Comparison of ENCODE assay signal across 17 cellular contexts in genomic region chr18:78979058-78979680, GRCh38. TPM values are rescaled to one million over a fixed set of nuclear protein-coding genes. Genes with fewer than 3 reads are reported as not detected.
DNase-seq lines count a peak whose midpoint lies in the region; ATAC-seq, FAIRE-seq and TF ChIP-seq lines count a peak whose summit lies in the region.
"Had no signal": no experiment of that assay in that cellular context is flagged by ENCODE, and none has a peak within 500 bp of the region (broad histone marks: within the 10 kb centered on the region; RNA-seq: fewer than 3 reads in every experiment).

No MANE protein-coding gene starts in this region.

- DNase-seq in stimulated activated CD4-positive, alpha-beta T cell treated with anti-CD3 and anti-CD28 coated beads, Interleukin-15, amount 100 ng/mL, for 24 hours, result peak; percentile 9
- no peak for DNase-seq in stimulated activated CD4-positive, alpha-beta T cell treated with anti-CD3 and anti-CD28 coated beads, Interleukin-1b, Interleukin-23, amount 100 ng/mL, for 48 hours
- DNase-seq in H1 (ENCODE audit: low read depth in 1 of 2, low spot score in 2 of 2) (peak in 1 of 2 experiments; percentile 77), mesendoderm (peak; percentile 66), osteocyte (ENCODE audit: extremely low spot score, unreplicated experiment) (no peak), glomerular visceral epithelial cell (ENCODE audit: extremely low spot score) (no peak), transverse colon (no peak)
- DNase-seq: activated CD4-positive, alpha-beta T cell treated with anti-CD3 and anti-CD28 coated beads, Interleukin-2, amount 50 U/mL, for 1 hour; KBM-7; lower lobe of right lung; pancreas; PC-9; stimulated activated CD4-positive, alpha-beta T cell treated with anti-CD3 and anti-CD28 coated beads, Interleukin-2, amount 100 ng/mL, for 24 hours; T-helper 2 cell had no signal

- no peak for TF ChIP-seq CTCF in H1 (IDR thresholded peaks at IDR 0.05; ENCODE audit: control extremely low read depth in 1 of 3, insufficient read depth in 1 of 3, low read depth in 1 of 3, low read length in 3 of 3)
- TF ChIP-seq CTCF in osteocyte (IDR thresholded peaks at IDR 0.05), result no peak
- TF ChIP-seq CTCF in transverse colon (IDR thresholded peaks at IDR 0.05), result no peak

- POLR2A ChIA-PET in H1 (lab: Charles Lee; ENCODE audit: partially characterized antibody), result no interaction called here

- H2BK120ac ChIP-seq in H1 (replicated peaks; ENCODE audit: low read depth, low read length) (no peak overlapping the region), mesendoderm (ENCODE audit: low read depth, low read length) (no peak overlapping the region)

- no peak overlapping the region for H3K14ac ChIP-seq in H1 (ENCODE audit: insufficient read length)

- H3K4me2 ChIP-seq in H1 (ENCODE audit: insufficient read depth in 1 of 2, low read depth in 2 of 2, low read length in 2 of 2), result peak overlapping the region; percentile 65 to 92
- H3K4me2 ChIP-seq in mesendoderm (ENCODE audit: low read length), result peak overlapping the region; percentile 67
- H3K4me2 ChIP-seq: PC-9 had no signal

- no peak overlapping the region for H2AK5ac ChIP-seq in H1 (ENCODE audit: low read depth, low read length)
- no peak overlapping the region for H2AK5ac ChIP-seq in mesendoderm (ENCODE audit: low read length)

- H3K4ac ChIP-seq in H1 (replicated peaks; ENCODE audit: insufficient read length, low read depth, low read length) (no peak overlapping the region), mesendoderm (ENCODE audit: low read depth, low read length) (peak overlapping the region; percentile 92)

- no peaks in the 10 kb centered on the region for H3K9me3 ChIP-seq in H1 (ENCODE audit: insufficient read depth in 2 of 2, low read depth in 1 of 2, low read length in 1 of 2)
- no peaks in the 10 kb centered on the region for H3K9me3 ChIP-seq in transverse colon
- H3K9me3 ChIP-seq: lower lobe of right lung, pancreas had no signal

- no peak overlapping the region for H2AFZ ChIP-seq in H1 (ENCODE audit: low read length)
- H2AFZ ChIP-seq: PC-9 had no signal

- TF ChIP-seq EP300 in H1 (IDR thresholded peaks at IDR 0.05; ENCODE audit: borderline replicate concordance in 1 of 2, low read depth in 2 of 2, low read length in 2 of 2) (no peak), transverse colon (IDR thresholded peaks at IDR 0.05; ENCODE audit: low read depth) (no peak)

- H2BK5ac ChIP-seq in H1 (ENCODE audit: low read depth, low read length), result no peak overlapping the region
- no peak overlapping the region for H2BK5ac ChIP-seq in mesendoderm (ENCODE audit: low read length)

- no peaks in the 10 kb centered on the region for H3K79me1 ChIP-seq in H1 (ENCODE audit: low read depth, low read length)
- no peaks in the 10 kb centered on the region for H3K79me1 ChIP-seq in mesendoderm (ENCODE audit: low read length)

- H3K27me3 Mint-ChIP-seq in osteocyte (ENCODE audit: unreplicated experiment), result peaks cover 69% of the 10 kb centered on the region

- no peak for FAIRE-seq in H1 (lab: Jason Lieb, UNC)
- FAIRE-seq: pancreas had no signal

- peak overlapping the region in 2 of 4 experiments; percentile 25 to 58; a peak in 3 of 7 replicates for H3K9ac ChIP-seq in H1 (replicated peaks in 1 of 4; ENCODE audit: extremely low read depth in 1 of 4, low read depth in 3 of 4, low read length in 3 of 4)
- H3K9ac ChIP-seq in mesendoderm (ENCODE audit: low read length), result peak overlapping the region; percentile 64

- H3K79me2 ChIP-seq in H1 (ENCODE audit: control insufficient read depth in 1 of 2, insufficient read depth in 2 of 2, low read length in 2 of 2) (peaks cover 0 to 36% of the 10 kb centered on the region in 2 experiments; a peak in 3 of 4 replicates), mesendoderm (ENCODE audit: control insufficient read depth, insufficient read depth, low read length) (peaks cover 24% of the 10 kb centered on the region)

- H3K18ac ChIP-seq in H1 (ENCODE audit: extremely low read depth, low read length), result no peak overlapping the region
- peak overlapping the region; percentile 99 for H3K18ac ChIP-seq in mesendoderm (ENCODE audit: low read length)

- intact Hi-C loops in transverse colon (cut with DNase I; ENCODE audit: low total_unique reads), result no loop called here

- no peak overlapping the region for H3K27ac Mint-ChIP-seq in osteocyte (ENCODE audit: unreplicated experiment)
- H3K27ac Mint-ChIP-seq: stimulated activated effector memory CD8-positive, alpha-beta T cell treated with anti-CD3 and anti-CD28 coated beads, Interleukin-12 subunit alpha, Interleukin-12 subunit beta, amount 100 ng/mL, for 72 hours had no signal

- no peak overlapping the region for H2BK12ac ChIP-seq in H1 (ENCODE audit: low read depth, low read length)

- H4K8ac ChIP-seq in H1 (ENCODE audit: extremely low read depth, insufficient read depth, low read length) (peak overlapping the region; percentile 75; the same call in 1 of the 2 replicates), mesendoderm (ENCODE audit: low read depth, low read length) (no peak overlapping the region)

- H3K4me1 ChIP-seq in H1 (replicated peaks in 1 of 4; ENCODE audit: control insufficient read depth in 3 of 4, insufficient read depth in 4 of 4, low read length in 3 of 4) (peaks cover 9 to 27% (median 23%) of the 10 kb centered on the region in 4 experiments), mesendoderm (ENCODE audit: control insufficient read depth, low read depth, low read length) (peaks cover 4% of the 10 kb centered on the region), transverse colon (peaks cover 0 to 14% (median 9%) of the 10 kb centered on the region in 4 donors)

- H3K23ac ChIP-seq in H1 (ENCODE audit: insufficient read length), result no peak overlapping the region
- H3K23ac ChIP-seq in mesendoderm (ENCODE audit: low read length), result no peak overlapping the region

- H3K27ac ChIP-seq in H1 (ENCODE audit: low read depth, low read length) (no peak overlapping the region), mesendoderm (ENCODE audit: low read depth, low read length) (peak overlapping the region; percentile 28), transverse colon (no peak overlapping the region)
- H3K27ac ChIP-seq: lower lobe of right lung, pancreas, PC-9 had no signal

- H3K4me3 Mint-ChIP-seq in osteocyte (ENCODE audit: unreplicated experiment), result no peak overlapping the region
- H3K4me3 Mint-ChIP-seq: stimulated activated effector memory CD8-positive, alpha-beta T cell treated with anti-CD3 and anti-CD28 coated beads, Interleukin-12 subunit alpha, Interleukin-12 subunit beta, amount 100 ng/mL, for 72 hours had no signal

- no peak overlapping the region for H2BK20ac ChIP-seq in H1 (ENCODE audit: low read length)

- peaks cover 2% of the 10 kb centered on the region for H3K36me3 Mint-ChIP-seq in osteocyte (ENCODE audit: unreplicated experiment)

- H4K5ac ChIP-seq in H1 (ENCODE audit: insufficient read length, low read depth, low read length) (no peak overlapping the region), mesendoderm (ENCODE audit: low read length) (no peak overlapping the region)

- no peak for TF ChIP-seq RAD21 in H1 (IDR thresholded peaks at IDR 0.05 in 1 of 2, conservative IDR thresholded peaks at IDR 0.05 in 1 of 2; ENCODE audit: low read depth in 2 of 2, low read length in 2 of 2)

- H3K27me3 ChIP-seq in H1 (replicated peaks in 1 of 4; ENCODE audit: control insufficient read depth in 3 of 4, extremely low read depth in 1 of 4, insufficient read depth in 3 of 4, low read length in 3 of 4) (peaks cover 34 to 48% (median 44%) of the 10 kb centered on the region in 4 experiments), mesendoderm (ENCODE audit: insufficient read depth, low read length, poor library complexity) (peaks cover 27% of the 10 kb centered on the region), transverse colon (peaks cover 93% of the 10 kb centered on the region)

- TF ChIP-seq POLR2A in H1 (IDR thresholded peaks at IDR 0.05; ENCODE audit: control extremely low read depth in 1 of 2, low read depth in 2 of 2, low read length in 2 of 2) (no peak), transverse colon (IDR thresholded peaks at IDR 0.05) (no peak)

- H3K23me2 ChIP-seq in H1 (ENCODE audit: low read depth, low read length), result peaks cover 27% of the 10 kb centered on the region

- in situ Hi-C loops in transverse colon (cut with MboI; ENCODE audit: low pct_ligation_motif_present in 1 of 4, low pct_unique_long_range_greater_than_20kb in 1 of 4, low sequenced_read_pairs in 3 of 4), result no loop called here

- H4K20me1 ChIP-seq in H1 (replicated peaks in 1 of 2; ENCODE audit: control insufficient read depth in 1 of 2, insufficient read depth in 2 of 2, low read length in 2 of 2), result peaks cover 1 to 12% of the 10 kb centered on the region in 2 experiments

- H3K36me3 ChIP-seq in H1 (ENCODE audit: control insufficient read depth in 2 of 4, insufficient read depth in 4 of 4, low read length in 3 of 4) (peaks cover 0 to 2% (median 0%) of the 10 kb centered on the region in 4 experiments; a peak in 1 of 8 replicates), mesendoderm (ENCODE audit: control insufficient read depth, insufficient read depth, low read length) (no peaks in the 10 kb centered on the region), transverse colon (no peaks in the 10 kb centered on the region)
- H3K36me3 ChIP-seq: lower lobe of right lung, pancreas had no signal

- no peak overlapping the region for H4K91ac ChIP-seq in H1 (replicated peaks; ENCODE audit: insufficient read length, low read length)

- H3K4me3 ChIP-seq in H1 (ENCODE audit: extremely low read depth in 1 of 4, insufficient read depth in 2 of 4, low read depth in 3 of 4, low read length in 4 of 4) (peak overlapping the region; percentile 40 to 93 (median 55)), mesendoderm (ENCODE audit: low read length) (peak overlapping the region; percentile 22), transverse colon (peak overlapping the region in 1 of 4 donors; percentile 15)
- H3K4me3 ChIP-seq: lower lobe of right lung, pancreas, PC-9 had no signal

- H3K4me1 Mint-ChIP-seq in osteocyte (ENCODE audit: unreplicated experiment), result peaks cover 15% of the 10 kb centered on the region

- ATAC-seq in GM18861 (IDR thresholded peaks at IDR 0.05; ENCODE audit: unreplicated experiment), result no peak
- ATAC-seq: lower lobe of right lung; pancreas; stimulated activated effector memory CD8-positive, alpha-beta T cell treated with anti-CD3 and anti-CD28 coated beads, Interleukin-12 subunit alpha, Interleukin-12 subunit beta, amount 100 ng/mL, for 72 hours had no signal

- H3K56ac ChIP-seq in H1 (replicated peaks; ENCODE audit: insufficient read length, low read depth, low read length), result no peak overlapping the region
- H3K56ac ChIP-seq in mesendoderm (ENCODE audit: low read length), result peak overlapping the region; percentile 81

- CTCF ChIA-PET in H1 (lab: Charles Lee; ENCODE audit: partially characterized antibody), result interaction anchor here (1.7 kb wide), 1 partner anchor 7 kb away, joined by 5 read pairs; no protein-coding TSS in a partner anchor

- no peaks in the 10 kb centered on the region for H3K9me3 Mint-ChIP-seq in osteocyte (ENCODE audit: unreplicated experiment)
- H3K9me3 Mint-ChIP-seq: central memory CD8-positive, alpha-beta T cell; stimulated activated effector memory CD8-positive, alpha-beta T cell treated with anti-CD3 and anti-CD28 coated beads, Interleukin-12 subunit alpha, Interleukin-12 subunit beta, amount 100 ng/mL, for 72 hours had no signal

- H2BK15ac ChIP-seq in H1 (ENCODE audit: low read length), result no peak overlapping the region
- peak overlapping the region; percentile 93 for H2BK15ac ChIP-seq in mesendoderm (replicated peaks; ENCODE audit: low read depth)

- no CpG with 5 or more reads among the region's 89 CpGs for WGBS in H1 (ENCODE audit: extremely low coverage in 1 of 2, insufficient coverage in 1 of 2, insufficient read length in 1 of 2, insufficient replicate concordance in 2 of 2, low coverage in 1 of 2, low lambda C conversion rate in 2 of 2, missing lambda C conversion rate in 1 of 2), 2 experiments
- whole genome bisulfite sequencing in mesendoderm (ENCODE audit: extremely low coverage, insufficient coverage, low lambda C conversion rate), result no CpG with 5 or more reads among the region's 89 CpGs
- 12% methylated on average over 45 of the region's 89 CpGs; no CpG with 5 or more reads in 1 of the 2 donors for WGBS in transverse colon (ENCODE audit: low coverage in 1 of 2), 2 donors

RNA-seq across cellular contexts. Expression of gene SALL3, which starts 0.4 kb away (rescaled TPM):
- 46.4 and 54.5 TPM in 2 replicates for total RNA-seq in H1 (2021; fragmentation: NEBNext Ultra II Directional; extraction: Animal tissue kit (Norgen Biotek cat#: 25700))
- 10.5 and 24.5 TPM in 2 replicates for polyA plus RNA-seq in H1 (2011; rRNA removed)
- polyA plus RNA-seq in H1 (2011; cell fraction: cytosol; rRNA removed), result 13.8 TPM
- 44.0 TPM for polyA plus RNA-seq in H1 (2011; cell fraction: nucleus; rRNA removed)
- 21.6 to 25.4 TPM (median 23.5 TPM) in 4 replicates for polyA plus RNA-seq in H1 (2012, experiment 1 of 2)
- 10.1 TPM for polyA plus RNA-seq in H1 (2012, experiment 2 of 2)
- 19.9 TPM for polyA plus RNA-seq in H1 (2013, experiment 1 of 2)
- polyA plus RNA-seq in H1 (2013, experiment 2 of 2), result 18.1 TPM
- 8.5 and 12.3 TPM in 2 replicates for polyA minus RNA-seq in H1 (2011; rRNA and poly(A)+ RNA removed)
- polyA minus RNA-seq in H1 (2011; cell fraction: cytosol; rRNA and poly(A)+ RNA removed), result 41.6 TPM
- 48.0 TPM for polyA minus RNA-seq in H1 (2011; cell fraction: nucleus; rRNA and poly(A)+ RNA removed)
- 25.9 TPM for polyA plus RNA-seq in mesendoderm (2013, experiment 1 of 2)
- polyA plus RNA-seq in mesendoderm (2013, experiment 2 of 2), result 27.2 TPM
- total RNA-seq in osteocyte, result not detected in 2 replicates
- under 1 TPM in 1 of 4 donors, not detected in 3; 0.16 TPM for total RNA-seq in transverse colon
- total RNA-seq: lower lobe of right lung, PC-9 had no signal
- polyA plus RNA-seq: pancreas had no signal

Comparison
In these comparisons a context has a peak if more than half of its experiments do, and no peak if none do; other contexts are left out.
1. DNase-seq: peak in stimulated activated CD4-positive, alpha-beta T cell treated with anti-CD3 and anti-CD28 coated beads, Interleukin-15, amount 100 ng/mL, for 24 hours (single experiment) and mesendoderm (single experiment); none in stimulated activated CD4-positive, alpha-beta T cell treated with anti-CD3 and anti-CD28 coated beads, Interleukin-1b, Interleukin-23, amount 100 ng/mL, for 48 hours (single experiment), osteocyte (single experiment), glomerular visceral epithelial cell (single experiment) and transverse colon (single experiment).
2. RNA of gene SALL3, which starts 0.4 kb away (total RNA-seq): 46.4 to 54.5 TPM in H1; not detected in osteocyte and 0.16 TPM in transverse colon; every median in the first group is over 10 times any median in the second.